In the genomic region with DNA sequence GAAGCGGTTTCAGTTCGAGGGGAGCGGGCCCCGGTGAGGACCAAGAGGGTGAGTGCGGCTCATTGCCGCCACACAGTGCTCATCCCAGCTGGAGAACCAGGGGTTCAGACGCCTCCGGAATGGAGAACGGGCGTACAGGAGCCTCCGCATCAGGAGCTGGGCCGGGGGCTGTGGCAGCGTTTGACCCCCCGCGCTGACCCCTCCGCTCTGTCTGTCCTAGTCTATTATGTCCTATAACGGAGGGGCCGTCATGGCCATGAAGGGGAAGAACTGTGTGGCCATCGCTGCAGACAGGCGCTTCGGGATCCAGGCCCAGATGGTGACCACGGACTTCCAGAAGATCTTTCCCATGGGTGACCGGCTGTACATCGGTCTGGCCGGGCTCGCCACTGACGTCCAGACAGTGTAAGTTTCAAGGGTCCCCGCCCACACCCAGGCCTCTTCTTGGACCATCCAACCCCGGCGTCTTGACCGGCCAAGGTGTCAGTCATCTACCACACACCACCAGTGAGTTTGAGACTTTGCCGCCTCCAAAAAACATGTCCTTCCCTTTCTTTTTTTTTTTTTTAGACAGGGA, we compare ENCODE assay signal across 1 cellular context.
TF ChIP-seq lines count a peak whose summit lies in the region.

No MANE protein-coding gene starts in this region.

TF ChIP-seq in HepG2, 621 proteins besides CTCF, POLR2A, EP300 and RAD21 (continued from another document and continues in another):
- TF ChIP-seq, protein P1, sequence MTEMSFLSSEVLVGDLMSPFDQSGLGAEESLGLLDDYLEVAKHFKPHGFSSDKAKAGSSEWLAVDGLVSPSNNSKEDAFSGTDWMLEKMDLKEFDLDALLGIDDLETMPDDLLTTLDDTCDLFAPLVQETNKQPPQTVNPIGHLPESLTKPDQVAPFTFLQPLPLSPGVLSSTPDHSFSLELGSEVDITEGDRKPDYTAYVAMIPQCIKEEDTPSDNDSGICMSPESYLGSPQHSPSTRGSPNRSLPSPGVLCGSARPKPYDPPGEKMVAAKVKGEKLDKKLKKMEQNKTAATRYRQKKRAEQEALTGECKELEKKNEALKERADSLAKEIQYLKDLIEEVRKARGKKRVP (CRISPR knock-in tag; IDR thresholded peaks at IDR 0.05) = no peak
- TF ChIP-seq, protein P2, sequence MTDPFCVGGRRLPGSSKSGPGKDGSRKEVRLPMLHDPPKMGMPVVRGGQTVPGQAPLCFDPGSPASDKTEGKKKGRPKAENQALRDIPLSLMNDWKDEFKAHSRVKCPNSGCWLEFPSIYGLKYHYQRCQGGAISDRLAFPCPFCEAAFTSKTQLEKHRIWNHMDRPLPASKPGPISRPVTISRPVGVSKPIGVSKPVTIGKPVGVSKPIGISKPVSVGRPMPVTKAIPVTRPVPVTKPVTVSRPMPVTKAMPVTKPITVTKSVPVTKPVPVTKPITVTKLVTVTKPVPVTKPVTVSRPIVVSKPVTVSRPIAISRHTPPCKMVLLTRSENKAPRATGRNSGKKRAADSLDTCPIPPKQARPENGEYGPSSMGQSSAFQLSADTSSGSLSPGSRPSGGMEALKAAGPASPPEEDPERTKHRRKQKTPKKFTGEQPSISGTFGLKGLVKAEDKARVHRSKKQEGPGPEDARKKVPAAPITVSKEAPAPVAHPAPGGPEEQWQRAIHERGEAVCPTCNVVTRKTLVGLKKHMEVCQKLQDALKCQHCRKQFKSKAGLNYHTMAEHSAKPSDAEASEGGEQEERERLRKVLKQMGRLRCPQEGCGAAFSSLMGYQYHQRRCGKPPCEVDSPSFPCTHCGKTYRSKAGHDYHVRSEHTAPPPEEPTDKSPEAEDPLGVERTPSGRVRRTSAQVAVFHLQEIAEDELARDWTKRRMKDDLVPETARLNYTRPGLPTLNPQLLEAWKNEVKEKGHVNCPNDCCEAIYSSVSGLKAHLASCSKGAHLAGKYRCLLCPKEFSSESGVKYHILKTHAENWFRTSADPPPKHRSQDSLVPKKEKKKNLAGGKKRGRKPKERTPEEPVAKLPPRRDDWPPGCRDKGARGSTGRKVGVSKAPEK (CRISPR knock-in tag; IDR thresholded peaks at IDR 0.05; ENCODE audit: borderline replicate concordance) = no peak
- TF ChIP-seq ZNF12 (CRISPR knock-in tag; IDR thresholded peaks at IDR 0.05) = peak; percentile 35; the same call in 1 of the 2 replicates
- TF ChIP-seq PPARG (CRISPR knock-in tag; conservative IDR thresholded peaks at IDR 0.05) = no peak
- no peak for TF ChIP-seq TBX3 (IDR thresholded peaks at IDR 0.05; ENCODE audit: borderline replicate concordance)
- no peak for TF ChIP-seq SATB2 (CRISPR knock-in tag; IDR thresholded peaks at IDR 0.05)
- no peak for TF ChIP-seq MED8 (CRISPR knock-in tag; IDR thresholded peaks at IDR 0.05; ENCODE audit: insufficient replicate concordance)
- no peak for TF ChIP-seq ZNF331 (CRISPR knock-in tag; IDR thresholded peaks at IDR 0.05)
- no peak for TF ChIP-seq ZNF724P (CRISPR knock-in tag; IDR thresholded peaks at IDR 0.05; ENCODE audit: borderline replicate concordance)
- TF ChIP-seq, protein P3, sequence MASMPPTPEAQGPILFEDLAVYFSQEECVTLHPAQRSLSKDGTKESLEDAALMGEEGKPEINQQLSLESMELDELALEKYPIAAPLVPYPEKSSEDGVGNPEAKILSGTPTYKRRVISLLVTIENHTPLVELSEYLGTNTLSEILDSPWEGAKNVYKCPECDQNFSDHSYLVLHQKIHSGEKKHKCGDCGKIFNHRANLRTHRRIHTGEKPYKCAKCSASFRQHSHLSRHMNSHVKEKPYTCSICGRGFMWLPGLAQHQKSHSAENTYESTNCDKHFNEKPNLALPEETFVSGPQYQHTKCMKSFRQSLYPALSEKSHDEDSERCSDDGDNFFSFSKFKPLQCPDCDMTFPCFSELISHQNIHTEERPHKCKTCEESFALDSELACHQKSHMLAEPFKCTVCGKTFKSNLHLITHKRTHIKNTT (CRISPR knock-in tag; IDR thresholded peaks at IDR 0.05) = no peak
- TF ChIP-seq BCL6 (CRISPR knock-in tag; IDR thresholded peaks at IDR 0.05) = no peak
- TF ChIP-seq, protein P4, sequence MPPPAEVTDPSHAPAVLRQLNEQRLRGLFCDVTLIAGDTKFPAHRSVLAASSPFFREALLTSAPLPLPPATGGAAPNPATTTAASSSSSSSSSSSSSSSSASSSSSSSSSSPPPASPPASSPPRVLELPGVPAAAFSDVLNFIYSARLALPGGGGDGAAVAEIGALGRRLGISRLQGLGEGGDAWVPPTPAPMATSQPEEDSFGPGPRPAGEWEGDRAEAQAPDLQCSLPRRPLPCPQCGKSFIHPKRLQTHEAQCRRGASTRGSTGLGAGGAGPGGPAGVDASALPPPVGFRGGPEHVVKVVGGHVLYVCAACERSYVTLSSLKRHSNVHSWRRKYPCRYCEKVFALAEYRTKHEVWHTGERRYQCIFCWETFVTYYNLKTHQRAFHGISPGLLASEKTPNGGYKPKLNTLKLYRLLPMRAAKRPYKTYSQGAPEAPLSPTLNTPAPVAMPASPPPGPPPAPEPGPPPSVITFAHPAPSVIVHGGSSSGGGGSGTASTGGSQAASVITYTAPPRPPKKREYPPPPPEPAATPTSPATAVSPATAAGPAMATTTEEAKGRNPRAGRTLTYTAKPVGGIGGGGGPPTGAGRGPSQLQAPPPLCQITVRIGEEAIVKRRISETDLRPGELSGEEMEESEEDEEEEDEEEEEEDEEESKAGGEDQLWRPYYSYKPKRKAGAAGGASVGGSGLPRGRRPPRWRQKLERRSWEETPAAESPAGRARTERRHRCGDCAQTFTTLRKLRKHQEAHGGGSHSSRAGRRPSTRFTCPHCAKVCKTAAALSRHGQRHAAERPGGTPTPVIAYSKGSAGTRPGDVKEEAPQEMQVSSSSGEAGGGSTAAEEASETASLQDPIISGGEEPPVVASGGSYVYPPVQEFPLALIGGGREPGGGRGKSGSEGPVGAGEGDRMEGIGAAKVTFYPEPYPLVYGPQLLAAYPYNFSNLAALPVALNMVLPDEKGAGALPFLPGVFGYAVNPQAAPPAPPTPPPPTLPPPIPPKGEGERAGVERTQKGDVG (CRISPR knock-in tag; IDR thresholded peaks at IDR 0.05; ENCODE audit: borderline replicate concordance) = no peak
- no peak for TF ChIP-seq ZNF709 (CRISPR knock-in tag; IDR thresholded peaks at IDR 0.05)
- TF ChIP-seq ZNF460 (CRISPR knock-in tag; IDR thresholded peaks at IDR 0.05; ENCODE audit: borderline replicate concordance) = no peak
- TF ChIP-seq ZNF773 (CRISPR knock-in tag; IDR thresholded peaks at IDR 0.05; ENCODE audit: borderline replicate concordance) = 0 out of 2 replicates have a peak, but pooled peaks have one; percentile 73
- no peak for TF ChIP-seq ZNF572 (CRISPR knock-in tag; IDR thresholded peaks at IDR 0.05)
- TF ChIP-seq, protein P5, sequence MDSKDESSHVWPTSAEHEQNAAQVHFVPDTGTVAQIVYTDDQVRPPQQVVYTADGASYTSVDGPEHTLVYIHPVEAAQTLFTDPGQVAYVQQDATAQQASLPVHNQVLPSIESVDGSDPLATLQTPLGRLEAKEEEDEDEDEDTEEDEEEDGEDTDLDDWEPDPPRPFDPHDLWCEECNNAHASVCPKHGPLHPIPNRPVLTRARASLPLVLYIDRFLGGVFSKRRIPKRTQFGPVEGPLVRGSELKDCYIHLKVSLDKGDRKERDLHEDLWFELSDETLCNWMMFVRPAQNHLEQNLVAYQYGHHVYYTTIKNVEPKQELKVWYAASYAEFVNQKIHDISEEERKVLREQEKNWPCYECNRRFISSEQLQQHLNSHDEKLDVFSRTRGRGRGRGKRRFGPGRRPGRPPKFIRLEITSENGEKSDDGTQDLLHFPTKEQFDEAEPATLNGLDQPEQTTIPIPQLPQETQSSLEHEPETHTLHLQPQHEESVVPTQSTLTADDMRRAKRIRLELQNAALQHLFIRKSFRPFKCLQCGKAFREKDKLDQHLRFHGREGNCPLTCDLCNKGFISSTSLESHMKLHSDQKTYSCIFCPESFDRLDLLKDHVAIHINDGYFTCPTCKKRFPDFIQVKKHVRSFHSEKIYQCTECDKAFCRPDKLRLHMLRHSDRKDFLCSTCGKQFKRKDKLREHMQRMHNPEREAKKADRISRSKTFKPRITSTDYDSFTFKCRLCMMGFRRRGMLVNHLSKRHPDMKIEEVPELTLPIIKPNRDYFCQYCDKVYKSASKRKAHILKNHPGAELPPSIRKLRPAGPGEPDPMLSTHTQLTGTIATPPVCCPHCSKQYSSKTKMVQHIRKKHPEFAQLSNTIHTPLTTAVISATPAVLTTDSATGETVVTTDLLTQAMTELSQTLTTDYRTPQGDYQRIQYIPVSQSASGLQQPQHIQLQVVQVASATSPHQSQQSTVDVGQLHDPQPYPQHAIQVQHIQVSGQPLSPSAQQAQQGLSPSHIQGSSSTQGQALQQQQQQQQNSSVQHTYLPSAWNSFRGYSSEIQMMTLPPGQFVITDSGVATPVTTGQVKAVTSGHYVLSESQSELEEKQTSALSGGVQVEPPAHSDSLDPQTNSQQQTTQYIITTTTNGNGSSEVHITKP (CRISPR knock-in tag; IDR thresholded peaks at IDR 0.05; ENCODE audit: low read depth) = no peak
- TF ChIP-seq, protein P6, sequence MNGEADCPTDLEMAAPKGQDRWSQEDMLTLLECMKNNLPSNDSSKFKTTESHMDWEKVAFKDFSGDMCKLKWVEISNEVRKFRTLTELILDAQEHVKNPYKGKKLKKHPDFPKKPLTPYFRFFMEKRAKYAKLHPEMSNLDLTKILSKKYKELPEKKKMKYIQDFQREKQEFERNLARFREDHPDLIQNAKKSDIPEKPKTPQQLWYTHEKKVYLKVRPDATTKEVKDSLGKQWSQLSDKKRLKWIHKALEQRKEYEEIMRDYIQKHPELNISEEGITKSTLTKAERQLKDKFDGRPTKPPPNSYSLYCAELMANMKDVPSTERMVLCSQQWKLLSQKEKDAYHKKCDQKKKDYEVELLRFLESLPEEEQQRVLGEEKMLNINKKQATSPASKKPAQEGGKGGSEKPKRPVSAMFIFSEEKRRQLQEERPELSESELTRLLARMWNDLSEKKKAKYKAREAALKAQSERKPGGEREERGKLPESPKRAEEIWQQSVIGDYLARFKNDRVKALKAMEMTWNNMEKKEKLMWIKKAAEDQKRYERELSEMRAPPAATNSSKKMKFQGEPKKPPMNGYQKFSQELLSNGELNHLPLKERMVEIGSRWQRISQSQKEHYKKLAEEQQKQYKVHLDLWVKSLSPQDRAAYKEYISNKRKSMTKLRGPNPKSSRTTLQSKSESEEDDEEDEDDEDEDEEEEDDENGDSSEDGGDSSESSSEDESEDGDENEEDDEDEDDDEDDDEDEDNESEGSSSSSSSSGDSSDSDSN (CRISPR knock-in tag; IDR thresholded peaks at IDR 0.05) = no peak; the same call in 1 of the 2 replicates
- TF ChIP-seq, protein P7, sequence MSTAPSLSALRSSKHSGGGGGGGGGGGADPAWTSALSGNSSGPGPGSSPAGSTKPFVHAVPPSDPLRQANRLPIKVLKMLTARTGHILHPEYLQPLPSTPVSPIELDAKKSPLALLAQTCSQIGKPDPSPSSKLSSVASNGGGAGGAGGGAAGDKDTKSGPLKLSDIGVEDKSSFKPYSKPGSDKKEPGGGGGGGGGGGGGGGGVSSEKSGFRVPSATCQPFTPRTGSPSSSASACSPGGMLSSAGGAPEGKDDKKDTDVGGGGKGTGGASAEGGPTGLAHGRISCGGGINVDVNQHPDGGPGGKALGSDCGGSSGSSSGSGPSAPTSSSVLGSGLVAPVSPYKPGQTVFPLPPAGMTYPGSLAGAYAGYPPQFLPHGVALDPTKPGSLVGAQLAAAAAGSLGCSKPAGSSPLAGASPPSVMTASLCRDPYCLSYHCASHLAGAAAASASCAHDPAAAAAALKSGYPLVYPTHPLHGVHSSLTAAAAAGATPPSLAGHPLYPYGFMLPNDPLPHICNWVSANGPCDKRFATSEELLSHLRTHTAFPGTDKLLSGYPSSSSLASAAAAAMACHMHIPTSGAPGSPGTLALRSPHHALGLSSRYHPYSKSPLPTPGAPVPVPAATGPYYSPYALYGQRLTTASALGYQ (CRISPR knock-in tag; IDR thresholded peaks at IDR 0.05) = no peak
- TF ChIP-seq, protein P8, sequence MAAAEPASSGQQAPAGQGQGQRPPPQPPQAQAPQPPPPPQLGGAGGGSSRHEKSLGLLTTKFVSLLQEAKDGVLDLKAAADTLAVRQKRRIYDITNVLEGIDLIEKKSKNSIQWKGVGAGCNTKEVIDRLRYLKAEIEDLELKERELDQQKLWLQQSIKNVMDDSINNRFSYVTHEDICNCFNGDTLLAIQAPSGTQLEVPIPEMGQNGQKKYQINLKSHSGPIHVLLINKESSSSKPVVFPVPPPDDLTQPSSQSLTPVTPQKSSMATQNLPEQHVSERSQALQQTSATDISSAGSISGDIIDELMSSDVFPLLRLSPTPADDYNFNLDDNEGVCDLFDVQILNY (CRISPR knock-in tag; conservative IDR thresholded peaks at IDR 0.05) = no peak
- TF ChIP-seq ZNF713 (CRISPR knock-in tag; IDR thresholded peaks at IDR 0.05) = 0 out of 2 replicates have a peak, but pooled peaks have one; percentile 16
- TF ChIP-seq ZNF605 (CRISPR knock-in tag; IDR thresholded peaks at IDR 0.05) = no peak
- no peak for TF ChIP-seq ZMYM4 (CRISPR knock-in tag; IDR thresholded peaks at IDR 0.05)
- no peak for TF ChIP-seq ZNF292 (CRISPR knock-in tag; IDR thresholded peaks at IDR 0.05; ENCODE audit: borderline replicate concordance, low read depth)
- TF ChIP-seq ZNF335 (CRISPR knock-in tag; IDR thresholded peaks at IDR 0.05) = no peak
- TF ChIP-seq, protein P9, sequence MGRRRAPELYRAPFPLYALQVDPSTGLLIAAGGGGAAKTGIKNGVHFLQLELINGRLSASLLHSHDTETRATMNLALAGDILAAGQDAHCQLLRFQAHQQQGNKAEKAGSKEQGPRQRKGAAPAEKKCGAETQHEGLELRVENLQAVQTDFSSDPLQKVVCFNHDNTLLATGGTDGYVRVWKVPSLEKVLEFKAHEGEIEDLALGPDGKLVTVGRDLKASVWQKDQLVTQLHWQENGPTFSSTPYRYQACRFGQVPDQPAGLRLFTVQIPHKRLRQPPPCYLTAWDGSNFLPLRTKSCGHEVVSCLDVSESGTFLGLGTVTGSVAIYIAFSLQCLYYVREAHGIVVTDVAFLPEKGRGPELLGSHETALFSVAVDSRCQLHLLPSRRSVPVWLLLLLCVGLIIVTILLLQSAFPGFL (CRISPR knock-in tag; IDR thresholded peaks at IDR 0.05) = no peak
- TF ChIP-seq ZZZ3 (CRISPR knock-in tag; IDR thresholded peaks at IDR 0.05; ENCODE audit: borderline replicate concordance) = no peak
- TF ChIP-seq NCOR1 (IDR thresholded peaks at IDR 0.05; ENCODE audit: borderline replicate concordance, low read length) = no peak
- TF ChIP-seq ZNF780A (CRISPR knock-in tag; IDR thresholded peaks at IDR 0.05) = no peak
- no peak; the same call in 1 of the 2 replicates for TF ChIP-seq RFXAP (CRISPR knock-in tag; IDR thresholded peaks at IDR 0.05; ENCODE audit: borderline replicate concordance)
- TF ChIP-seq ZNF790 (CRISPR knock-in tag; IDR thresholded peaks at IDR 0.05; ENCODE audit: borderline replicate concordance) = peak; percentile 48; the same call in 1 of the 2 replicates
- TF ChIP-seq, protein P10, sequence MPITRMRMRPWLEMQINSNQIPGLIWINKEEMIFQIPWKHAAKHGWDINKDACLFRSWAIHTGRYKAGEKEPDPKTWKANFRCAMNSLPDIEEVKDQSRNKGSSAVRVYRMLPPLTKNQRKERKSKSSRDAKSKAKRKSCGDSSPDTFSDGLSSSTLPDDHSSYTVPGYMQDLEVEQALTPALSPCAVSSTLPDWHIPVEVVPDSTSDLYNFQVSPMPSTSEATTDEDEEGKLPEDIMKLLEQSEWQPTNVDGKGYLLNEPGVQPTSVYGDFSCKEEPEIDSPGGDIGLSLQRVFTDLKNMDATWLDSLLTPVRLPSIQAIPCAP (CRISPR knock-in tag; IDR thresholded peaks at IDR 0.05; ENCODE audit: low read depth) = no peak
- TF ChIP-seq ZSCAN21 (CRISPR knock-in tag; IDR thresholded peaks at IDR 0.05; ENCODE audit: borderline replicate concordance) = no peak
- TF ChIP-seq, protein P11, sequence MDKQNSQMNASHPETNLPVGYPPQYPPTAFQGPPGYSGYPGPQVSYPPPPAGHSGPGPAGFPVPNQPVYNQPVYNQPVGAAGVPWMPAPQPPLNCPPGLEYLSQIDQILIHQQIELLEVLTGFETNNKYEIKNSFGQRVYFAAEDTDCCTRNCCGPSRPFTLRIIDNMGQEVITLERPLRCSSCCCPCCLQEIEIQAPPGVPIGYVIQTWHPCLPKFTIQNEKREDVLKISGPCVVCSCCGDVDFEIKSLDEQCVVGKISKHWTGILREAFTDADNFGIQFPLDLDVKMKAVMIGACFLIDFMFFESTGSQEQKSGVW (CRISPR knock-in tag; IDR thresholded peaks at IDR 0.05; ENCODE audit: borderline replicate concordance) = no peak
- no peak for TF ChIP-seq ZBTB3 (CRISPR knock-in tag; IDR thresholded peaks at IDR 0.05; ENCODE audit: borderline replicate concordance, low read depth)
